ENCODE assay signal across 8 cellular contexts in genomic region chr14:21711360-21711961, GRCh38. TPM values are rescaled to one million over a fixed set of nuclear protein-coding genes. Genes with fewer than 3 reads are reported as not detected.
A peak's percentile ranks its signal among the peaks of the same experiment; 100 is the strongest.
DNase-seq lines count a peak whose midpoint lies in the region; ATAC-seq and TF ChIP-seq lines count a peak whose summit lies in the region.

No MANE protein-coding gene starts in this region.

- TF ChIP-seq POLR2A in spleen (IDR thresholded peaks at IDR 0.05), result no peak

- H3K36me3 ChIP-seq in spleen, result no peaks in the 10 kb centered on the region

- H3K36me3 Mint-ChIP-seq in activated CD8-positive, alpha-beta T cell treated with anti-CD3 and anti-CD28 coated beads, Interleukin-2, amount 10 ng/mL, durations not matched to agents 7 days and 5 days (ENCODE audit: low read depth), result no peaks in the 10 kb centered on the region

- no peak overlapping the region for H3K4me3 ChIP-seq in spleen

- intact Hi-C loops in spleen (cut with DNase I; ENCODE audit: low total_unique reads), result no loop called here

- WGBS in spleen, 5 donors, result 30 to 33% (median 31%) methylated on average over 3 of the region's 3 CpGs

- H3K27ac Mint-ChIP-seq in activated CD8-positive, alpha-beta T cell treated with anti-CD3 and anti-CD28 coated beads, Interleukin-2, amount 10 ng/mL, durations not matched to agents 7 days and 5 days, result peak overlapping the region; percentile 64

- no peak overlapping the region for H3K4me3 Mint-ChIP-seq in activated CD8-positive, alpha-beta T cell treated with anti-CD3 and anti-CD28 coated beads, Interleukin-2, amount 10 ng/mL, durations not matched to agents 7 days and 5 days

- POLR2A ChIA-PET in activated CD8-positive, alpha-beta T cell treated with anti-CD3 and anti-CD28 coated beads, Interleukin-2, amount 10 ng/mL, durations not matched to agents 7 days and 5 days (lab: Charles Lee), result interaction anchor here (0.6 to 1.2 kb wide), 2 partner anchors 844 to 1992 kb away, joined by 3 to 5 read pairs; no protein-coding TSS in a partner anchor

- peak in 9 of 11 experiments; percentile 10 to 75 (median 60) for TF ChIP-seq CTCF in spleen (IDR thresholded peaks at IDR 0.05 in 8 of 11, conservative IDR thresholded peaks at IDR 0.05 in 3 of 11)

- CTCF ChIA-PET in activated CD8-positive, alpha-beta T cell treated with anti-CD3 and anti-CD28 coated beads, Interleukin-2, amount 10 ng/mL, durations not matched to agents 7 days and 5 days (lab: Charles Lee), result interaction anchor here (0.7 to 7.3 kb wide), 16 partner anchors 9 to 859 kb away, joined by 3 to 61 read pairs (median 4); no protein-coding TSS in a partner anchor

- ATAC-seq in GM18867 (IDR thresholded peaks at IDR 0.05; ENCODE audit: unreplicated experiment), result peak; percentile 67
- ATAC-seq in activated CD8-positive, alpha-beta T cell treated with anti-CD3 and anti-CD28 coated beads, Interleukin-2, amount 10 ng/mL, durations not matched to agents 7 days and 5 days, result peak; percentile 69

- H3K27me3 ChIP-seq in spleen (replicated peaks in 1 of 7), result peaks cover 0 to 55% (median 0%) of the 10 kb centered on the region in 7 donors

- DNase-seq in DMS 273 (lab: John Stamatoyannopoulos, UW; ENCODE audit: unreplicated experiment) (peak; percentile 58), DMS 273 treated with DMSO at 0.1 percent for 48 hours (lab: John Stamatoyannopoulos, UW) (no peak), NCI-H1092 (lab: John Stamatoyannopoulos, UW) (peak; percentile 23), glomerular visceral epithelial cell (ENCODE audit: extremely low spot score) (peak; percentile 47), spleen (no peak), OCI-M2 (lab: John Stamatoyannopoulos, UW; ENCODE audit: unreplicated experiment) (no peak)
- DNase-seq in activated CD8-positive, alpha-beta T cell treated with anti-CD3 and anti-CD28 coated beads, Interleukin-2, amount 10 ng/mL, durations not matched to agents 7 days and 5 days, result peak; percentile 50

- peaks cover 7% of the 10 kb centered on the region for H3K4me1 Mint-ChIP-seq in activated CD8-positive, alpha-beta T cell treated with anti-CD3 and anti-CD28 coated beads, Interleukin-2, amount 10 ng/mL, durations not matched to agents 7 days and 5 days (ENCODE audit: low read depth)

- H3K27me3 Mint-ChIP-seq in activated CD8-positive, alpha-beta T cell treated with anti-CD3 and anti-CD28 coated beads, Interleukin-2, amount 10 ng/mL, durations not matched to agents 7 days and 5 days (ENCODE audit: low read depth), result peaks cover 10% of the 10 kb centered on the region

- no peaks in the 10 kb centered on the region for H3K4me1 ChIP-seq in spleen

- H3K27ac ChIP-seq in spleen, result no peak overlapping the region

- peaks cover 0 to 16% (median 0%) of the 10 kb centered on the region in 8 donors for H3K9me3 ChIP-seq in spleen

- no peaks in the 10 kb centered on the region for H3K9me3 Mint-ChIP-seq in activated CD8-positive, alpha-beta T cell treated with anti-CD3 and anti-CD28 coated beads, Interleukin-2, amount 10 ng/mL, durations not matched to agents 7 days and 5 days (ENCODE audit: insufficient read depth)

RNA-seq across cellular contexts. Expression of gene OR4E1, which starts 37.8 kb away (rescaled TPM):
- total RNA-seq in activated CD8-positive, alpha-beta T cell treated with anti-CD3 and anti-CD28 coated beads, Interleukin-2, amount 10 ng/mL, durations not matched to agents 7 days and 5 days, result under 1 TPM in 1 of 2 experiments, not detected in 1; 0.05 TPM
- total RNA-seq in spleen, result not detected
- not detected for polyA plus RNA-seq in spleen

RNA-seq across cellular contexts. Expression of gene OR4E2, which starts 57.8 kb away (rescaled TPM):
- not detected for total RNA-seq in activated CD8-positive, alpha-beta T cell treated with anti-CD3 and anti-CD28 coated beads, Interleukin-2, amount 10 ng/mL, durations not matched to agents 7 days and 5 days
- total RNA-seq in spleen, result not detected
- polyA plus RNA-seq in spleen, result not detected

Comparison
In these comparisons a context has a peak if more than half of its experiments do, and no peak if none do; other contexts are left out.
1. DNase-seq: peak in DMS 273 (single experiment), NCI-H1092 (single experiment), activated CD8-positive, alpha-beta T cell treated with anti-CD3 and anti-CD28 coated beads, Interleukin-2, amount 10 ng/mL, durations not matched to agents 7 days and 5 days (single experiment) and glomerular visceral epithelial cell (single experiment); none in DMS 273 treated with DMSO at 0.1 percent for 48 hours (single experiment), spleen (single experiment) and OCI-M2 (single experiment).